ENCODE assay signal across 1 cellular context in the genomic region with DNA sequence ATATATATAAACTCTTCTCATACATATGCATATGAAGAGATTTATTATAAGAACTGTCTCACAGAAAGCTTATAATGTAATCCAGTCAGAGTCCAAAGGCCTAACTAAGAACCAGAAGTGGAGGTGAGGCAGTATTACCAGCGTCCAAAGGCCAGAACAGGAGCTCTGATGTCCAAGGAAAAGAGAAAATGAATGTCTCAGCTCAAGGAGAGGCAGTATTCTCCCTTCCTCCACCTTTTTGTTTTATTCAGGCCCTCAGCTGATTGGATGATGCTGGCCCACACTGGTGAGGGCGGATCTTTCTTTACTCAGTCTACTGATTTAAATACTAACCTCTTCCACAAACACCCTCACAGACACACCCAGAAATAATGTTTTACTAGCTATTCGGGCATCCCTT.
TF ChIP-seq lines count a peak whose summit lies in the region.

No MANE protein-coding gene starts in this region.

TF ChIP-seq in HEK293, 187 proteins besides CTCF, POLR2A, EP300 and RAD21 (continued from another document):
- TF ChIP-seq, protein P1, sequence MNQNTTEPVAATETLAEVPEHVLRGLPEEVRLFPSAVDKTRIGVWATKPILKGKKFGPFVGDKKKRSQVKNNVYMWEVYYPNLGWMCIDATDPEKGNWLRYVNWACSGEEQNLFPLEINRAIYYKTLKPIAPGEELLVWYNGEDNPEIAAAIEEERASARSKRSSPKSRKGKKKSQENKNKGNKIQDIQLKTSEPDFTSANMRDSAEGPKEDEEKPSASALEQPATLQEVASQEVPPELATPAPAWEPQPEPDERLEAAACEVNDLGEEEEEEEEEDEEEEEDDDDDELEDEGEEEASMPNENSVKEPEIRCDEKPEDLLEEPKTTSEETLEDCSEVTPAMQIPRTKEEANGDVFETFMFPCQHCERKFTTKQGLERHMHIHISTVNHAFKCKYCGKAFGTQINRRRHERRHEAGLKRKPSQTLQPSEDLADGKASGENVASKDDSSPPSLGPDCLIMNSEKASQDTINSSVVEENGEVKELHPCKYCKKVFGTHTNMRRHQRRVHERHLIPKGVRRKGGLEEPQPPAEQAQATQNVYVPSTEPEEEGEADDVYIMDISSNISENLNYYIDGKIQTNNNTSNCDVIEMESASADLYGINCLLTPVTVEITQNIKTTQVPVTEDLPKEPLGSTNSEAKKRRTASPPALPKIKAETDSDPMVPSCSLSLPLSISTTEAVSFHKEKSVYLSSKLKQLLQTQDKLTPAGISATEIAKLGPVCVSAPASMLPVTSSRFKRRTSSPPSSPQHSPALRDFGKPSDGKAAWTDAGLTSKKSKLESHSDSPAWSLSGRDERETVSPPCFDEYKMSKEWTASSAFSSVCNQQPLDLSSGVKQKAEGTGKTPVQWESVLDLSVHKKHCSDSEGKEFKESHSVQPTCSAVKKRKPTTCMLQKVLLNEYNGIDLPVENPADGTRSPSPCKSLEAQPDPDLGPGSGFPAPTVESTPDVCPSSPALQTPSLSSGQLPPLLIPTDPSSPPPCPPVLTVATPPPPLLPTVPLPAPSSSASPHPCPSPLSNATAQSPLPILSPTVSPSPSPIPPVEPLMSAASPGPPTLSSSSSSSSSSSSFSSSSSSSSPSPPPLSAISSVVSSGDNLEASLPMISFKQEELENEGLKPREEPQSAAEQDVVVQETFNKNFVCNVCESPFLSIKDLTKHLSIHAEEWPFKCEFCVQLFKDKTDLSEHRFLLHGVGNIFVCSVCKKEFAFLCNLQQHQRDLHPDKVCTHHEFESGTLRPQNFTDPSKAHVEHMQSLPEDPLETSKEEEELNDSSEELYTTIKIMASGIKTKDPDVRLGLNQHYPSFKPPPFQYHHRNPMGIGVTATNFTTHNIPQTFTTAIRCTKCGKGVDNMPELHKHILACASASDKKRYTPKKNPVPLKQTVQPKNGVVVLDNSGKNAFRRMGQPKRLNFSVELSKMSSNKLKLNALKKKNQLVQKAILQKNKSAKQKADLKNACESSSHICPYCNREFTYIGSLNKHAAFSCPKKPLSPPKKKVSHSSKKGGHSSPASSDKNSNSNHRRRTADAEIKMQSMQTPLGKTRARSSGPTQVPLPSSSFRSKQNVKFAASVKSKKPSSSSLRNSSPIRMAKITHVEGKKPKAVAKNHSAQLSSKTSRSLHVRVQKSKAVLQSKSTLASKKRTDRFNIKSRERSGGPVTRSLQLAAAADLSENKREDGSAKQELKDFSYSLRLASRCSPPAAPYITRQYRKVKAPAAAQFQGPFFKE (tag by site-specific recombination; IDR thresholded peaks at IDR 0.05; ENCODE audit: borderline replicate concordance): no peak
- TF ChIP-seq GFI1B (tag by site-specific recombination; IDR thresholded peaks at IDR 0.05) (no peak), ZNF366 (tag by site-specific recombination; conservative IDR thresholded peaks at IDR 0.05) (no peak)
- TF ChIP-seq, protein P2, sequence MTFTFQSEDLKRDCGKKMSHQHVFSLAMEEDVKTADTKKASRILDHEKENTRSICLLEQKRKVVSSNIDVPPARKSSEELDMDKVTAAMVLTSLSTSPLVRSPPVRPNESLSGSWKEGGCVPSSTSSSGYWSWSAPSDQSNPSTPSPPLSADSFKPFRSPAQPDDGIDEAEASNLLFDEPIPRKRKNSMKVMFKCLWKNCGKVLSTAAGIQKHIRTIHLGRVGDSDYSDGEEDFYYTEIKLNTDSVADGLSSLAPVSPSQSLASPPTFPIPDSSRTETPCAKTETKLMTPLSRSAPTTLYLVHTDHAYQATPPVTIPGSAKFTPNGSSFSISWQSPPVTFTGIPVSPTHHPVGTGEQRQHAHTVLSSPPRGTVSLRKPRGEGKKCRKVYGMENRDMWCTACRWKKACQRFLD (tag by site-specific recombination; IDR thresholded peaks at IDR 0.05): no peak
